17 cellular contexts compared by ENCODE assay signal in genomic region chr18:7605705-7606104, GRCh38. TPM values are rescaled to one million over a fixed set of nuclear protein-coding genes. Genes with fewer than 3 reads are reported as not detected.
DNase-seq lines count a peak whose midpoint lies in the region; ATAC-seq and TF ChIP-seq lines count a peak whose summit lies in the region.
"Had no signal": no experiment of that assay in that cellular context is flagged by ENCODE, and none has a peak within 500 bp of the region (broad histone marks: within the 10 kb centered on the region; RNA-seq: fewer than 3 reads in every experiment).

No MANE protein-coding gene starts in this region.

- no peak overlapping the region for H3K4me2 ChIP-seq in mesendoderm (ENCODE audit: low read length)
- H3K4me2 ChIP-seq: BLaER1 had no signal

- H3K27ac Mint-ChIP-seq in T-helper 17 cell: no peak overlapping the region
- H3K27ac Mint-ChIP-seq: CD8-positive, alpha-beta T cell had no signal

- ATAC-seq in heart left ventricle: no peak
- no peak for ATAC-seq in T-helper 17 cell
- ATAC-seq in GM18511 (IDR thresholded peaks at IDR 0.05; ENCODE audit: unreplicated experiment): no peak
- no peak for ATAC-seq in HG03025 (IDR thresholded peaks at IDR 0.05; ENCODE audit: low FRiP score, unreplicated experiment)
- ATAC-seq: CD8-positive, alpha-beta T cell; Panc1 had no signal

- H3K4me3 ChIP-seq in left ventricle myocardium inferior: no peak overlapping the region
- H3K4me3 ChIP-seq in heart left ventricle: no peak overlapping the region
- H3K4me3 ChIP-seq in esophagus muscularis mucosa: no peak overlapping the region
- no peak overlapping the region for H3K4me3 ChIP-seq in mesendoderm (ENCODE audit: low read length)
- H3K4me3 ChIP-seq: BLaER1 had no signal

- H3K36me3 ChIP-seq in left ventricle myocardium inferior (no peaks in the 10 kb centered on the region), heart left ventricle (no peaks in the 10 kb centered on the region), esophagus muscularis mucosa (no peaks in the 10 kb centered on the region), mesendoderm (ENCODE audit: control insufficient read depth, insufficient read depth, low read length) (no peaks in the 10 kb centered on the region)
- H3K36me3 ChIP-seq: BLaER1 had no signal

- H3K27me3 Mint-ChIP-seq in T-helper 17 cell: no peaks in the 10 kb centered on the region

- peaks cover 19% of the 10 kb centered on the region for H3K79me1 ChIP-seq in mesendoderm (ENCODE audit: low read length)

- H3K56ac ChIP-seq in mesendoderm (ENCODE audit: low read length): no peak overlapping the region

- H4K5ac ChIP-seq in mesendoderm (ENCODE audit: low read length): no peak overlapping the region

- no peaks in the 10 kb centered on the region for H3K36me3 Mint-ChIP-seq in T-helper 17 cell (ENCODE audit: low read depth)
- H3K36me3 Mint-ChIP-seq: CD8-positive, alpha-beta T cell had no signal

- H3K27me3 ChIP-seq in left ventricle myocardium inferior (ENCODE audit: low read depth) (no peaks in the 10 kb centered on the region), heart left ventricle (no peaks in the 10 kb centered on the region), esophagus muscularis mucosa (no peaks in the 10 kb centered on the region), mesendoderm (ENCODE audit: insufficient read depth, low read length, poor library complexity) (no peaks in the 10 kb centered on the region)
- H3K27me3 ChIP-seq: BLaER1 had no signal

- H3K27ac ChIP-seq in left ventricle myocardium inferior (replicated peaks) (peak overlapping the region; percentile 87), heart left ventricle (peak overlapping the region in 6 of 12 donors; percentile 87 to 94 (median 90)), esophagus muscularis mucosa (replicated peaks in 1 of 4) (no peak overlapping the region), mesendoderm (ENCODE audit: low read depth, low read length) (no peak overlapping the region)
- H3K27ac ChIP-seq: BLaER1 had no signal

- DNase-seq in left ventricle myocardium inferior (no peak), heart left ventricle (no peak), esophagus muscularis mucosa (ENCODE audit: extremely low spot score) (peak; percentile 85), mesendoderm (peak; percentile 82), T-helper 17 cell (no peak)
- DNase-seq: Calu3; CD8-positive, alpha-beta T cell; GOT3; KBM-7; NCI-H1105 treated with DMSO at 0.1 percent for 48 hours; NCI-H1694 treated with DMSO at 0.1 percent for 48 hours; NCI-H2227 treated with DMSO at 0.1 percent for 48 hours; NCI-H524 had no signal

- intact Hi-C loops in left ventricle myocardium inferior (cut with micrococcal nuclease) (no loop called here), heart left ventricle (cut with DNase I) (loop anchor here in 3 of 10 donors (5.0 to 10.0 kb wide), 6 partner anchors 33 to 149 kb away; partner anchors contain the start of gene PTPRM (in 1 of the 3)), esophagus muscularis mucosa (cut with DNase I) (no loop called here)

- no peak overlapping the region for H3K4me3 Mint-ChIP-seq in T-helper 17 cell
- H3K4me3 Mint-ChIP-seq: CD8-positive, alpha-beta T cell had no signal

- H4K8ac ChIP-seq in mesendoderm (ENCODE audit: low read depth, low read length): no peak overlapping the region

- TF ChIP-seq POLR2A in heart left ventricle (IDR thresholded peaks at IDR 0.05) (no peak), esophagus muscularis mucosa (IDR thresholded peaks at IDR 0.05; ENCODE audit: low read depth) (no peak)

- no peak overlapping the region for H2BK15ac ChIP-seq in mesendoderm (replicated peaks; ENCODE audit: low read depth)

- peaks cover 14% of the 10 kb centered on the region for H3K79me2 ChIP-seq in mesendoderm (ENCODE audit: control insufficient read depth, insufficient read depth, low read length)

- H2BK5ac ChIP-seq in mesendoderm (ENCODE audit: low read length): no peak overlapping the region

- 74 to 86% (median 82%) methylated on average over 2 of the region's 2 CpGs for WGBS in heart left ventricle, 4 donors
- 94% methylated on average over 2 of the region's 2 CpGs for WGBS in esophagus muscularis mucosa
- no CpG with 5 or more reads among the region's 2 CpGs for WGBS in mesendoderm (ENCODE audit: extremely low coverage, insufficient coverage, low lambda C conversion rate)

- H3K9ac ChIP-seq in mesendoderm (ENCODE audit: low read length): no peak overlapping the region
- H3K9ac ChIP-seq: BLaER1 had no signal

- H3K18ac ChIP-seq in mesendoderm (ENCODE audit: low read length): no peak overlapping the region

- no peak overlapping the region for H2AK5ac ChIP-seq in mesendoderm (ENCODE audit: low read length)

- no peak for TF ChIP-seq CTCF in left ventricle myocardium inferior (IDR thresholded peaks at IDR 0.05; ENCODE audit: borderline replicate concordance)
- no peak for TF ChIP-seq CTCF in heart left ventricle (IDR thresholded peaks at IDR 0.05)
- TF ChIP-seq CTCF in esophagus muscularis mucosa (IDR thresholded peaks at IDR 0.05): no peak

- peaks cover 3% of the 10 kb centered on the region for H3K4me1 Mint-ChIP-seq in T-helper 17 cell

- H2BK120ac ChIP-seq in mesendoderm (ENCODE audit: low read depth, low read length): no peak overlapping the region

- H3K4ac ChIP-seq in mesendoderm (ENCODE audit: low read depth, low read length): no peak overlapping the region

- no peaks in the 10 kb centered on the region for H3K9me3 ChIP-seq in left ventricle myocardium inferior (replicated peaks)
- H3K9me3 ChIP-seq in heart left ventricle: no peaks in the 10 kb centered on the region
- no peaks in the 10 kb centered on the region for H3K9me3 ChIP-seq in esophagus muscularis mucosa
- no peaks in the 10 kb centered on the region for H3K9me3 ChIP-seq in T-helper 17 cell (ENCODE audit: control insufficient read depth, low read length, poor library complexity, severe bottlenecking)
- H3K9me3 ChIP-seq: BLaER1 had no signal

- no peak for TF ChIP-seq EP300 in esophagus muscularis mucosa (IDR thresholded peaks at IDR 0.05)

- H3K4me1 ChIP-seq in left ventricle myocardium inferior: peaks cover 95% of the 10 kb centered on the region
- peaks cover 3 to 95% (median 68%) of the 10 kb centered on the region in 12 donors for H3K4me1 ChIP-seq in heart left ventricle
- peaks cover 45 to 64% (median 51%) of the 10 kb centered on the region in 4 donors for H3K4me1 ChIP-seq in esophagus muscularis mucosa
- peaks cover 15% of the 10 kb centered on the region for H3K4me1 ChIP-seq in mesendoderm (ENCODE audit: control insufficient read depth, low read depth, low read length)
- H3K4me1 ChIP-seq: BLaER1 had no signal

- H3K23ac ChIP-seq in mesendoderm (ENCODE audit: low read length): no peak overlapping the region

RNA-seq across cellular contexts. Expression of gene PTPRM, which starts 38.6 kb away (rescaled TPM):
- total RNA-seq in left ventricle myocardium inferior (132 TPM), heart left ventricle (100 to 1,000 TPM; 103 to 186 (median 132) TPM), esophagus muscularis mucosa (10 to 100 TPM; 62.7 to 94.0 (median 76.0) TPM), T-helper 17 cell (10 to 100 TPM; 25.6 to 44.8 TPM)
- polyA plus RNA-seq in heart left ventricle: 10 to 100 TPM; 93.8 to 98.8 TPM
- polyA plus RNA-seq in mesendoderm (2013, experiment 1 of 2): 11.5 TPM
- polyA plus RNA-seq in mesendoderm (2013, experiment 2 of 2): 10.8 TPM

Comparison
In these comparisons a context has a peak if more than half of its experiments do, and no peak if none do; other contexts are left out.
1. DNase-seq: peak in esophagus muscularis mucosa (single experiment) and mesendoderm (single experiment); none in left ventricle myocardium inferior (single experiment), heart left ventricle (0 of 5) and T-helper 17 cell (0 of 3).